15 cellular contexts compared by ENCODE assay signal in genomic region chr10:101223274-101224059, GRCh38. TPM values are rescaled to one million over a fixed set of nuclear protein-coding genes. Genes with fewer than 3 reads are reported as not detected.
DNase-seq lines count a peak whose midpoint lies in the region; ATAC-seq, FAIRE-seq and TF ChIP-seq lines count a peak whose summit lies in the region.
"Had no signal": no experiment of that assay in that cellular context is flagged by ENCODE, and none has a peak within 500 bp of the region (broad histone marks: within the 10 kb centered on the region; RNA-seq: fewer than 3 reads in every experiment).

No MANE protein-coding gene starts in this region.

- no peaks in the 10 kb centered on the region for H3K36me3 ChIP-seq in HepG2 (replicated peaks in 1 of 2; ENCODE audit: control insufficient read depth in 1 of 2, insufficient read depth in 2 of 2, low read length in 2 of 2)
- H3K36me3 ChIP-seq: adrenal gland had no signal

- FAIRE-seq in HepG2 (lab: Jason Lieb, UNC) = no peak
- FAIRE-seq: islet of Langerhans had no signal

- TF ChIP-seq POLR2A in HepG2 (IDR thresholded peaks at IDR 0.05; ENCODE audit: insufficient read depth in 1 of 2, low read depth in 2 of 2, low read length in 2 of 2) = no peak

- in situ Hi-C loops in HepG2 (cut with HindIII; ENCODE audit: extremely low pct_ligation_motif_present, low pct_unique_long_range_greater_than_20kb) = no loop called here

- POLR2A ChIA-PET in activated CD8-positive, alpha-beta T cell treated with anti-CD3 and anti-CD28 coated beads for 36 hours (lab: Charles Lee) = no interaction called here
- POLR2A ChIA-PET in activated CD8-positive, alpha-beta T cell treated with anti-CD3 and anti-CD28 coated beads, Interleukin-2, amount 10 ng/mL, durations not matched to agents 7 days and 5 days (lab: Charles Lee) = interaction anchor here (0.6 to 0.9 kb wide), 2 partner anchors 92 to 344 kb away, joined by 3 to 4 read pairs; partner anchors contain the start of gene TLX1
- POLR2A ChIA-PET in HepG2 (lab: Yijun Ruan, JAX) = no interaction called here

- H3K9me3 Mint-ChIP-seq in activated CD8-positive, alpha-beta T cell treated with anti-CD3 and anti-CD28 coated beads for 36 hours = no peaks in the 10 kb centered on the region
- no peaks in the 10 kb centered on the region for H3K9me3 Mint-ChIP-seq in activated CD8-positive, alpha-beta T cell treated with anti-CD3 and anti-CD28 coated beads, Interleukin-2, amount 10 ng/mL, durations not matched to agents 7 days and 5 days (ENCODE audit: insufficient read depth)
- H3K9me3 Mint-ChIP-seq in activated T-helper 17 cell treated with anti-CD3 and anti-CD28 coated beads, Interleukin-2, amount 50 U/mL, for 72 hours = no peaks in the 10 kb centered on the region
- peaks cover 9% of the 10 kb centered on the region for H3K9me3 Mint-ChIP-seq in stimulated activated memory B cell treated with anti-CD40 and anti-IgM and Interleukin-4, amounts not matched to agents 10 μg/mL and 1 μg/mL and 100 μg/mL, for 72 hours

- H3K27ac Mint-ChIP-seq in activated CD8-positive, alpha-beta T cell treated with anti-CD3 and anti-CD28 coated beads for 36 hours = no peak overlapping the region
- H3K27ac Mint-ChIP-seq in activated CD8-positive, alpha-beta T cell treated with anti-CD3 and anti-CD28 coated beads, Interleukin-2, amount 10 ng/mL, durations not matched to agents 7 days and 5 days = no peak overlapping the region
- no peak overlapping the region for H3K27ac Mint-ChIP-seq in activated T-helper 17 cell treated with anti-CD3 and anti-CD28 coated beads, Interleukin-2, amount 50 U/mL, for 72 hours
- H3K27ac Mint-ChIP-seq in stimulated activated memory B cell treated with anti-CD40 and anti-IgM and Interleukin-4, amounts not matched to agents 10 μg/mL and 1 μg/mL and 100 μg/mL, for 72 hours = no peak overlapping the region

- no peaks in the 10 kb centered on the region for H3K9me3 ChIP-seq in HepG2 (ENCODE audit: low read length)
- H3K9me3 ChIP-seq: adrenal gland had no signal

- no peaks in the 10 kb centered on the region for H3K79me2 ChIP-seq in HepG2 (ENCODE audit: insufficient read depth, low read length)

- peak overlapping the region; percentile 8 for H3K4me3 Mint-ChIP-seq in activated CD8-positive, alpha-beta T cell treated with anti-CD3 and anti-CD28 coated beads for 36 hours
- H3K4me3 Mint-ChIP-seq in activated CD8-positive, alpha-beta T cell treated with anti-CD3 and anti-CD28 coated beads, Interleukin-2, amount 10 ng/mL, durations not matched to agents 7 days and 5 days = no peak overlapping the region
- peak overlapping the region; percentile 37 for H3K4me3 Mint-ChIP-seq in activated T-helper 17 cell treated with anti-CD3 and anti-CD28 coated beads, Interleukin-2, amount 50 U/mL, for 72 hours
- peak overlapping the region; percentile 69 for H3K4me3 Mint-ChIP-seq in stimulated activated memory B cell treated with anti-CD40 and anti-IgM and Interleukin-4, amounts not matched to agents 10 μg/mL and 1 μg/mL and 100 μg/mL, for 72 hours

- no peak overlapping the region for H3K27ac ChIP-seq in HepG2 (ENCODE audit: extremely low read length, insufficient read depth, low read length)
- H3K27ac ChIP-seq: adrenal gland, epithelial cell of prostate, RWPE1 had no signal

- intact Hi-C loops in activated CD8-positive, alpha-beta T cell treated with anti-CD3 and anti-CD28 coated beads for 36 hours (cut with micrococcal nuclease) = no loop called here
- intact Hi-C loops in HepG2 (cut with micrococcal nuclease; ENCODE audit: unreplicated experiment) = no loop called here

- H3K36me3 Mint-ChIP-seq in activated CD8-positive, alpha-beta T cell treated with anti-CD3 and anti-CD28 coated beads for 36 hours (ENCODE audit: low read depth) = no peaks in the 10 kb centered on the region
- H3K36me3 Mint-ChIP-seq in activated CD8-positive, alpha-beta T cell treated with anti-CD3 and anti-CD28 coated beads, Interleukin-2, amount 10 ng/mL, durations not matched to agents 7 days and 5 days (ENCODE audit: low read depth) = peaks cover 2% of the 10 kb centered on the region
- peaks cover 5% of the 10 kb centered on the region for H3K36me3 Mint-ChIP-seq in activated T-helper 17 cell treated with anti-CD3 and anti-CD28 coated beads, Interleukin-2, amount 50 U/mL, for 72 hours (ENCODE audit: low read depth)
- H3K36me3 Mint-ChIP-seq in stimulated activated memory B cell treated with anti-CD40 and anti-IgM and Interleukin-4, amounts not matched to agents 10 μg/mL and 1 μg/mL and 100 μg/mL, for 72 hours = peaks cover 6% of the 10 kb centered on the region

- no peak for DNase-seq in activated CD8-positive, alpha-beta T cell treated with anti-CD3 and anti-CD28 coated beads for 36 hours
- no peak for DNase-seq in activated CD8-positive, alpha-beta T cell treated with anti-CD3 and anti-CD28 coated beads, Interleukin-2, amount 10 ng/mL, durations not matched to agents 7 days and 5 days
- DNase-seq in HepG2 (ENCODE audit: low spot score) (no peak), SW480 (ENCODE audit: low spot score) (no peak), DMS 273 (lab: John Stamatoyannopoulos, UW; ENCODE audit: unreplicated experiment) (no peak)
- DNase-seq: HCEC 1CT, NCI-H524 had no signal

- no peak overlapping the region for H2AFZ ChIP-seq in HepG2 (ENCODE audit: low read length)

- peaks cover 9% of the 10 kb centered on the region; the same call in 1 of the 2 replicates for H3K4me1 ChIP-seq in HepG2 (ENCODE audit: insufficient read depth, low read length)

- TF ChIP-seq CTCF in activated CD8-positive, alpha-beta T cell treated with anti-CD3 and anti-CD28 coated beads for 36 hours (IDR thresholded peaks at IDR 0.05) = no peak
- TF ChIP-seq CTCF in HepG2 (CRISPR knock-in tag; IDR thresholded peaks at IDR 0.05) = no peak

- CTCF ChIA-PET in activated CD8-positive, alpha-beta T cell treated with anti-CD3 and anti-CD28 coated beads for 36 hours (lab: Charles Lee) = interaction anchor here (0.7 to 2.4 kb wide), 7 partner anchors 9 to 244 kb away, joined by 3 to 34 read pairs (median 4); no protein-coding TSS in a partner anchor
- CTCF ChIA-PET in activated CD8-positive, alpha-beta T cell treated with anti-CD3 and anti-CD28 coated beads, Interleukin-2, amount 10 ng/mL, durations not matched to agents 7 days and 5 days (lab: Charles Lee) = interaction anchor here (2.0 to 3.4 kb wide), 3 partner anchors 9 to 82 kb away, joined by 8 to 16 read pairs (median 8); no protein-coding TSS in a partner anchor
- CTCF ChIA-PET in HepG2 (lab: Yijun Ruan, JAX; ENCODE audit: low intra/inter-chr PET ratio, low total read pairs) = no interaction called here

- no peak for TF ChIP-seq RAD21 in HepG2 (CRISPR knock-in tag; IDR thresholded peaks at IDR 0.05)

- TF ChIP-seq EP300 in HepG2 (IDR thresholded peaks at IDR 0.05; ENCODE audit: low read depth in 2 of 2, low read length in 2 of 2) (no peak), HepG2 (CRISPR knock-in tag; IDR thresholded peaks at IDR 0.05; ENCODE audit: borderline replicate concordance) (no peak)

- no peak overlapping the region; the same call in 1 of the 2 replicates for H3K4me2 ChIP-seq in HepG2 (ENCODE audit: low read depth, low read length)

- H3K27me3 Mint-ChIP-seq in activated CD8-positive, alpha-beta T cell treated with anti-CD3 and anti-CD28 coated beads for 36 hours = peaks cover 87% of the 10 kb centered on the region
- peaks cover 85% of the 10 kb centered on the region for H3K27me3 Mint-ChIP-seq in activated CD8-positive, alpha-beta T cell treated with anti-CD3 and anti-CD28 coated beads, Interleukin-2, amount 10 ng/mL, durations not matched to agents 7 days and 5 days (ENCODE audit: low read depth)
- H3K27me3 Mint-ChIP-seq in activated T-helper 17 cell treated with anti-CD3 and anti-CD28 coated beads, Interleukin-2, amount 50 U/mL, for 72 hours = peaks cover 66% of the 10 kb centered on the region
- peaks cover 99% of the 10 kb centered on the region for H3K27me3 Mint-ChIP-seq in stimulated activated memory B cell treated with anti-CD40 and anti-IgM and Interleukin-4, amounts not matched to agents 10 μg/mL and 1 μg/mL and 100 μg/mL, for 72 hours

- BruUV-seq in HepG2 (replicated peaks; lab: Mats Ljungman, UMichigan) = no TSS peak

- H4K20me1 ChIP-seq in HepG2 (ENCODE audit: insufficient read depth, low read length) = no peaks in the 10 kb centered on the region

- WGBS in HepG2 (ENCODE audit: low lambda C conversion rate) = 69% methylated on average over 23 of the region's 50 CpGs

- H3K4me1 Mint-ChIP-seq in activated CD8-positive, alpha-beta T cell treated with anti-CD3 and anti-CD28 coated beads for 36 hours (ENCODE audit: low read depth) = peaks cover 37% of the 10 kb centered on the region
- H3K4me1 Mint-ChIP-seq in activated CD8-positive, alpha-beta T cell treated with anti-CD3 and anti-CD28 coated beads, Interleukin-2, amount 10 ng/mL, durations not matched to agents 7 days and 5 days (ENCODE audit: low read depth) = peaks cover 41% of the 10 kb centered on the region
- peaks cover 23% of the 10 kb centered on the region for H3K4me1 Mint-ChIP-seq in activated T-helper 17 cell treated with anti-CD3 and anti-CD28 coated beads, Interleukin-2, amount 50 U/mL, for 72 hours
- H3K4me1 Mint-ChIP-seq in stimulated activated memory B cell treated with anti-CD40 and anti-IgM and Interleukin-4, amounts not matched to agents 10 μg/mL and 1 μg/mL and 100 μg/mL, for 72 hours = peaks cover 43% of the 10 kb centered on the region

- ATAC-seq in activated CD8-positive, alpha-beta T cell treated with anti-CD3 and anti-CD28 coated beads for 36 hours = no peak
- no peak for ATAC-seq in activated CD8-positive, alpha-beta T cell treated with anti-CD3 and anti-CD28 coated beads, Interleukin-2, amount 10 ng/mL, durations not matched to agents 7 days and 5 days
- ATAC-seq in activated T-helper 17 cell treated with anti-CD3 and anti-CD28 coated beads, Interleukin-2, amount 50 U/mL, for 72 hours (replicated peaks) = no peak
- peak; percentile 28 for ATAC-seq in HepG2
- ATAC-seq in stimulated activated memory B cell treated with anti-CD40 and anti-IgM and Interleukin-4, amounts not matched to agents 10 μg/mL and 1 μg/mL and 100 μg/mL, for 72 hours = no peak
- no peak for ATAC-seq in GM21447 (IDR thresholded peaks at IDR 0.05; ENCODE audit: unreplicated experiment)

- H3K27me3 ChIP-seq in HepG2 (ENCODE audit: control insufficient read depth in 1 of 2, insufficient read depth in 2 of 2, low read length in 2 of 2) = peaks cover 29 to 99% of the 10 kb centered on the region in 2 experiments

- H3K4me3 ChIP-seq in HepG2 (replicated peaks in 1 of 3; ENCODE audit: insufficient read depth in 1 of 3, low read depth in 2 of 3, low read length in 3 of 3) = no peak overlapping the region

- no peak overlapping the region for H3K9ac ChIP-seq in HepG2 (ENCODE audit: insufficient read depth, low read depth, low read length)

RNA-seq across cellular contexts. Expression of gene LBX1, which starts 5.8 kb away (rescaled TPM):
- total RNA-seq in activated CD8-positive, alpha-beta T cell treated with anti-CD3 and anti-CD28 coated beads for 36 hours = not detected
- not detected for total RNA-seq in activated CD8-positive, alpha-beta T cell treated with anti-CD3 and anti-CD28 coated beads, Interleukin-2, amount 10 ng/mL, durations not matched to agents 7 days and 5 days
- not detected for total RNA-seq in activated T-helper 17 cell treated with anti-CD3 and anti-CD28 coated beads, Interleukin-2, amount 50 U/mL, for 72 hours
- total RNA-seq in HepG2 (2016; rRNA removed; fragmentation: Illumina TruSeq; extraction: Trizol) = not detected in 2 replicates
- not detected in 2 replicates for total RNA-seq in HepG2 (2016; cell fraction: cytosol; rRNA removed; fragmentation: Illumina TruSeq; extraction: Trizol; ENCODE audit: low read depth)
- not detected in 2 replicates for total RNA-seq in HepG2 (2016; cell fraction: insoluble cytoplasmic fraction; rRNA removed; fragmentation: Illumina TruSeq; extraction: Trizol)
- not detected in 2 replicates for total RNA-seq in HepG2 (2016; cell fraction: membrane; rRNA removed; fragmentation: Illumina TruSeq; extraction: Trizol)
- not detected in 2 replicates for total RNA-seq in HepG2 (2016; cell fraction: nucleus; rRNA removed; fragmentation: Illumina TruSeq; extraction: Trizol)
- polyA plus RNA-seq in HepG2 (2011; rRNA removed) = not detected in 2 replicates
- polyA plus RNA-seq in HepG2 (2011; cell fraction: cytosol; rRNA removed) = not detected in 2 replicates
- polyA plus RNA-seq in HepG2 (2011; cell fraction: nucleus; rRNA removed) = not detected in 2 replicates
- not detected in 2 replicates for polyA plus RNA-seq in HepG2 (2012)
- not detected in 2 replicates for polyA plus RNA-seq in HepG2 (2016; cell fraction: cytosol; fragmentation: Illumina TruSeq; extraction: Trizol; ENCODE audit: low read depth)
- not detected in 2 replicates for polyA plus RNA-seq in HepG2 (2016; cell fraction: insoluble cytoplasmic fraction; fragmentation: Illumina TruSeq; extraction: Trizol; ENCODE audit: low read depth)
- polyA plus RNA-seq in HepG2 (2016; cell fraction: membrane; fragmentation: Illumina TruSeq; extraction: Trizol; ENCODE audit: low read depth) = not detected in 2 replicates
- not detected in 2 replicates for polyA plus RNA-seq in HepG2 (2016; cell fraction: nucleus; fragmentation: Illumina TruSeq; extraction: Trizol; ENCODE audit: insufficient read depth, low read depth)
- not detected in 2 replicates for polyA minus RNA-seq in HepG2 (2011; rRNA and poly(A)+ RNA removed; ENCODE audit: low replicate concordance)
- polyA minus RNA-seq in HepG2 (2011; cell fraction: cytosol; rRNA and poly(A)+ RNA removed) = not detected in 2 replicates
- polyA minus RNA-seq in HepG2 (2011; cell fraction: nucleus; rRNA and poly(A)+ RNA removed) = not detected in 2 replicates
- polyA plus RNA-seq: adrenal gland, AG04450 had no signal
